In genomic region chr1:172613294-172613693, GRCh38 we compare ENCODE assay signal across 26 cellular contexts. TPM values are rescaled to one million over a fixed set of nuclear protein-coding genes. Genes with fewer than 3 reads are reported as not detected.
"Had no signal": no experiment of that assay in that cellular context is flagged by ENCODE, and none has a peak within 500 bp of the region (broad histone marks: within the 10 kb centered on the region; RNA-seq: fewer than 3 reads in every experiment).

No MANE protein-coding gene starts in this region.

- H3K79me2 ChIP-seq: parathyroid adenoma had no signal

- ATAC-seq: activated CD4-positive, alpha-beta T cell treated with anti-CD3 and anti-CD28 coated beads for 36 hours; gastroesophageal sphincter; left cardiac atrium; natural killer cell treated with Interleukin-12 subunit alpha and Interleukin-12 subunit beta and Interleukin-15 and Interleukin-18, amount 100 ng/mL, for 72 hours; T-cell had no signal

- FAIRE-seq: endometrium had no signal

- H3K9me3 Mint-ChIP-seq: activated B cell treated with CpG ODN at 0.5 μM for 24 hours had no signal

- H3K27me3 ChIP-seq: cardiac muscle cell, gastroesophageal sphincter, sigmoid colon had no signal

- H3K27ac Mint-ChIP-seq: activated B cell treated with CpG ODN at 0.5 μM for 24 hours; activated CD4-positive, alpha-beta T cell treated with anti-CD3 and anti-CD28 coated beads for 36 hours; activated T-cell treated with anti-CD3 and anti-CD28 coated beads, Interleukin-2, amount 50 U/mL, for 24 hours; activated T-helper 2 cell treated with anti-CD3 and anti-CD28 coated beads, Interferon-gamma antibody, Interleukin-2, Interleukin-4, amounts not matched to agents 10 μg/mL and 5 μg/mL and 100 μg/mL, durations not matched to agents 14 hours and 24 hours and 36 hours; memory B cell; natural killer cell treated with Interleukin-12 subunit alpha and Interleukin-12 subunit beta and Interleukin-15 and Interleukin-18, amount 100 ng/mL, for 72 hours; T-cell; type B pancreatic cell had no signal

- H3K27me3 Mint-ChIP-seq: activated B cell treated with CpG ODN at 0.5 μM for 24 hours; activated CD4-positive, alpha-beta T cell treated with anti-CD3 and anti-CD28 coated beads for 36 hours; activated T-cell treated with anti-CD3 and anti-CD28 coated beads, Interleukin-2, amount 50 U/mL, for 24 hours; memory B cell; natural killer cell treated with Interleukin-12 subunit alpha and Interleukin-12 subunit beta and Interleukin-15 and Interleukin-18, amount 100 ng/mL, for 72 hours; T-cell; type B pancreatic cell had no signal

- DNase-seq: activated B cell treated with CpG ODN at 0.5 μM for 24 hours; activated CD4-positive, alpha-beta T cell treated with anti-CD3 and anti-CD28 coated beads for 36 hours; activated CD4-positive, alpha-beta T cell treated with anti-CD3 and anti-CD28 coated beads, Interleukin-2, amount 50 U/mL, for 4 hours; activated CD8-positive, alpha-beta memory T cell treated with anti-CD3 and anti-CD28 coated beads for 24 hours; activated CD8-positive, alpha-beta memory T cell treated with anti-CD3 and anti-CD28 coated beads, Interleukin-2, amount 50 U/mL, for 4 hours; activated naive CD4-positive, alpha-beta T cell treated with Interleukin-2 at 50 U/mL for 16 hours; activated T-cell treated with anti-CD3 and anti-CD28 coated beads, Interleukin-2, amount 50 U/mL, for 24 hours; effector CD4-positive, alpha-beta T cell; head of caudate nucleus; islet precursor cell; left cardiac atrium; sigmoid colon; stimulated activated CD4-positive, alpha-beta T cell treated with anti-CD3 and anti-CD28 coated beads, Interleukin-2, amount 100 ng/mL, for 48 hours; stimulated activated CD8-positive, alpha-beta memory T cell treated with anti-CD3 and anti-CD28 coated beads, Interleukin-4, amount 100 ng/mL, for 48 hours; stimulated activated naive CD4-positive, alpha-beta T cell treated with Interleukin-2 at 50 U/mL for 16 hours; T-cell had no signal

- H3K4me1 ChIP-seq: gastroesophageal sphincter, parathyroid adenoma, sigmoid colon had no signal

- H3K27ac ChIP-seq: cardiac muscle cell, gastroesophageal sphincter, parathyroid adenoma, sigmoid colon, thoracic aorta had no signal

- H2AFZ ChIP-seq: parathyroid adenoma had no signal

- H3K9me3 ChIP-seq: gastroesophageal sphincter, sigmoid colon, thoracic aorta had no signal

- H3K4me3 ChIP-seq: cardiac muscle cell, gastroesophageal sphincter, sigmoid colon, thoracic aorta had no signal

- H3K4me3 Mint-ChIP-seq: activated B cell treated with CpG ODN at 0.5 μM for 24 hours; activated CD4-positive, alpha-beta T cell treated with anti-CD3 and anti-CD28 coated beads for 36 hours; activated T-cell treated with anti-CD3 and anti-CD28 coated beads, Interleukin-2, amount 50 U/mL, for 24 hours; memory B cell; natural killer cell treated with Interleukin-12 subunit alpha and Interleukin-12 subunit beta and Interleukin-15 and Interleukin-18, amount 100 ng/mL, for 72 hours; T-cell; type B pancreatic cell had no signal

- H3K9ac ChIP-seq: parathyroid adenoma had no signal

- H3K4me1 Mint-ChIP-seq: activated B cell treated with CpG ODN at 0.5 μM for 24 hours, memory B cell had no signal

RNA-seq across cellular contexts. Expression of gene FASLG, which starts 45.6 kb away (rescaled TPM):
- total RNA-seq: activated B cell treated with CpG ODN at 0.5 μM for 24 hours, cardiac muscle cell, cerebellum, gastroesophageal sphincter, sigmoid colon, thoracic aorta had no signal
- polyA plus RNA-seq: cardiac muscle cell had no signal
